Comparison of ENCODE assay signal across 7 cellular contexts in the genomic region with DNA sequence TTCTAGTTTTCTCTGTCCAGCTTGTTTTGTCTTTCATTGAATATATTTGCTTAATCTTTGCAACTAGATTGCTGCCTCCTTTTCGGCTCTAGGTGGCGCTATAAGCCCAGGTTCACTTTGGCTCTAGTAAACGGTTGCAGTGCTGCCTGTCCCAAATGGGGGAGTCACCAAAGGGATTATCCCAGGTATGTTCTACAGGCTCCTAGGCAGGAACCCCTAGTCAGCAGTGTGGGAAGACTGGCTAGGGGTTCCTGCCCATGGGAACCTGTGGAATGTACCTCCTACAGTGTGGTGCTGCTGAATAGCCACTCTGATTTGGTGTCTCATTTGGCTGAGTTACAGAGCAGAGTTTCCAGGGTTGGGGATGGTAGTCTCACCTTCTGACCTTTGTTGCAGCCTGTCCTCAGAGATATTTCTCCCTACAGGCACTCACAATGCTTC.
A peak's percentile ranks its signal among the peaks of the same experiment; 100 is the strongest.
DNase-seq lines count a peak whose midpoint lies in the region; ATAC-seq and TF ChIP-seq lines count a peak whose summit lies in the region.

No MANE protein-coding gene starts in this region.

- no peaks in the 10 kb centered on the region for H4K20me1 ChIP-seq in DND-41 (ENCODE audit: insufficient read depth, low read length)

- H3K4me2 ChIP-seq in DND-41 (ENCODE audit: insufficient read depth, low read length) = no peak overlapping the region

- no peaks in the 10 kb centered on the region for H3K79me2 ChIP-seq in DND-41 (ENCODE audit: insufficient read depth, low read length)

- intact Hi-C loops in thyroid gland (cut with DNase I) = loop anchor here (5.0 kb wide), 1 partner anchor 67 kb away; no protein-coding TSS in a partner anchor

- H3K36me3 ChIP-seq in DND-41 (ENCODE audit: insufficient read depth, low read length) (peaks cover 4% of the 10 kb centered on the region; the same call in 1 of the 2 replicates), SJCRH30 (no peaks in the 10 kb centered on the region), thyroid gland (no peaks in the 10 kb centered on the region)

- no peak for ATAC-seq in DND-41 (ENCODE audit: insufficient read depth, low read depth)
- no peak for ATAC-seq in activated CD4-positive, CD25-positive, alpha-beta regulatory T cell treated with anti-CD3 and anti-CD28 coated beads, Interleukin-2, amount 50 U/mL, for 24 hours
- no peak for ATAC-seq in GM21717 (IDR thresholded peaks at IDR 0.05; ENCODE audit: unreplicated experiment)

- TF ChIP-seq POLR2A in thyroid gland (IDR thresholded peaks at IDR 0.05) = no peak

- H3K9ac ChIP-seq in DND-41 (ENCODE audit: low read depth, low read length) = no peak overlapping the region

- H3K27me3 ChIP-seq in DND-41 (ENCODE audit: insufficient read depth, low read length, poor library complexity) = no peaks in the 10 kb centered on the region
- H3K27me3 ChIP-seq in SJCRH30 = no peaks in the 10 kb centered on the region
- H3K27me3 ChIP-seq in thyroid gland = no peaks in the 10 kb centered on the region

- H2AFZ ChIP-seq in DND-41 (ENCODE audit: low read depth, low read length) = no peak overlapping the region

- TF ChIP-seq CTCF in DND-41 (IDR thresholded peaks at IDR 0.05; ENCODE audit: borderline replicate concordance, extremely low read depth, low read length, poor library complexity, severe bottlenecking) (peak; percentile 43), fibroblast of the aortic adventitia (IDR thresholded peaks at IDR 0.05; ENCODE audit: insufficient read depth, low read length) (peak; percentile 84), thyroid gland (IDR thresholded peaks at IDR 0.05) (peak in 5 of 6 experiments; percentile 19 to 70 (median 58))

- WGBS in thyroid gland, 2 donors = 15 to 17% methylated on average over 3 of the region's 3 CpGs

- H3K9me3 ChIP-seq in DND-41 (ENCODE audit: insufficient read depth, low read length, severe bottlenecking) (peaks cover 18% of the 10 kb centered on the region), SJCRH30 (replicated peaks) (peaks cover 6% of the 10 kb centered on the region; the same call in 1 of the 2 replicates), thyroid gland (no peaks in the 10 kb centered on the region)

- H3K4me3 ChIP-seq in DND-41 (ENCODE audit: low read depth in 1 of 2, low read length in 2 of 2) (no peak overlapping the region), SJCRH30 (no peak overlapping the region), fibroblast of the aortic adventitia (ENCODE audit: low read depth, low read length) (no peak overlapping the region), thyroid gland (replicated peaks in 1 of 3) (no peak overlapping the region)

- no peak overlapping the region for H3K27ac ChIP-seq in DND-41 (ENCODE audit: low read length)
- no peak overlapping the region for H3K27ac ChIP-seq in SJCRH30
- no peak overlapping the region for H3K27ac ChIP-seq in thyroid gland

- H3K4me1 ChIP-seq in DND-41 (ENCODE audit: insufficient read depth, low read length) (peaks cover 1% of the 10 kb centered on the region), SJCRH30 (no peaks in the 10 kb centered on the region), thyroid gland (no peaks in the 10 kb centered on the region)

- DNase-seq in DND-41 (no peak), HK-2 (ENCODE audit: unreplicated experiment) (peak; percentile 41), SJCRH30 (peak; percentile 24 to 59), fibroblast of the aortic adventitia (ENCODE audit: low read depth) (peak; percentile 78), thyroid gland (peak; percentile 37 to 57)
